1 cellular context compared by ENCODE assay signal in genomic region chr1:32686387-32686786, GRCh38.
TF ChIP-seq lines count a peak whose summit lies in the region.

No MANE protein-coding gene starts in this region.

TF ChIP-seq in GM23338, 12 proteins besides CTCF, POLR2A, EP300 and RAD21:
- TF ChIP-seq ZNF114 (CRISPR knock-in tag; IDR thresholded peaks at IDR 0.05) (no peak), NANOG (IDR thresholded peaks at IDR 0.05; ENCODE audit: borderline replicate concordance) (no peak), JUNB (IDR thresholded peaks at IDR 0.05; ENCODE audit: unreplicated experiment) (no peak), POLR2AphosphoS5 (IDR thresholded peaks at IDR 0.05; ENCODE audit: low read depth) (no peak), ZNF331 (CRISPR knock-in tag; IDR thresholded peaks at IDR 0.05; ENCODE audit: low read depth) (no peak), ETS1 (IDR thresholded peaks at IDR 0.05) (no peak), EZH2phosphoT487 (IDR thresholded peaks at IDR 0.05; ENCODE audit: unreplicated experiment) (no peak), CREB1 (CRISPR knock-in tag; IDR thresholded peaks at IDR 0.05; ENCODE audit: low read depth) (no peak), ZNF462 (CRISPR knock-in tag; IDR thresholded peaks at IDR 0.05) (no peak), STAT1 (IDR thresholded peaks at IDR 0.05; ENCODE audit: unreplicated experiment) (no peak), EZH2 (IDR thresholded peaks at IDR 0.05; ENCODE audit: low read depth, unreplicated experiment) (no peak), REST (IDR thresholded peaks at IDR 0.05; ENCODE audit: unreplicated experiment) (no peak)
TF ChIP-seq in GM23338: peak in this region for 0.
